In the genomic region with DNA sequence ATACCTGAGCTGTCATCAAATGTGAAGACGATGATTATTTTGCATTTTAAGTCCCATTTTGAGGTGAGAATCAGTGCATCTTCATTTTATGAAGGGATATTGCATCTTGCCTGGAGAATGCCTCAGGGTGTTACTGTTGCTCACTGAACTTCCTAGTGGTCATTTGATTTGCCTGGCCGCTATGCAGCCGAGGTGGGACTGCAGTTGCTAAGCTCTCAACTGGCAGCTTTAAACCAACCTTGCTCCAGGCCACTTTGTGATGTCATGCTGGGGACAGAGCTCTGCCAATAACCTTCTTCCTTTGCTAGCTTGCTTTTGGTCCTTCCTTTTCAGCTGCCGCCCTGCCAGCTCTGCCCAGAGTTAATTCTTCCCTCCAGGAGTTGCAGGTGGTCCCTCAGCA, we compare ENCODE assay signal across 22 cellular contexts.
"Had no signal": no experiment of that assay in that cellular context is flagged by ENCODE, and none has a peak within 500 bp of the region (broad histone marks: within the 10 kb centered on the region; RNA-seq: fewer than 3 reads in every experiment).

No MANE protein-coding gene starts in this region.

- DNase-seq: dermis blood vessel endothelial cell; effector memory CD4-positive, alpha-beta T cell; erythroblast; head of caudate nucleus; kidney; mesenchymal stem cell; midbrain; naive thymus-derived CD4-positive, alpha-beta T cell; occipital lobe; ovary; posterior cingulate gyrus; psoas muscle; right lobe of liver; small intestine; stimulated activated CD4-positive, alpha-beta T cell treated with anti-CD3 and anti-CD28 coated beads, Interleukin-15, amount 100 ng/mL, for 24 hours; stimulated activated CD4-positive, alpha-beta T cell treated with anti-CD3 and anti-CD28 coated beads, Interleukin-2, amount 100 ng/mL, for 48 hours; stimulated activated naive B cell treated with anti-CD40 and anti-IgM and Interleukin-4, amounts not matched to agents 10 μg/mL and 1 μg/mL and 100 μg/mL, for 72 hours; upper lobe of left lung had no signal

- H3K36me3 ChIP-seq: ovary, right lobe of liver, thoracic aorta, tibial nerve, upper lobe of left lung had no signal

- H3K4me1 ChIP-seq: psoas muscle, right lobe of liver, tibial nerve, upper lobe of left lung had no signal

- H3K4me3 ChIP-seq: coronary artery, ovary, psoas muscle, right lobe of liver, thoracic aorta, tibial nerve, upper lobe of left lung had no signal

- H3K27me3 ChIP-seq: ovary, right lobe of liver, tibial nerve, upper lobe of left lung had no signal

- H3K9me3 ChIP-seq: ovary, psoas muscle, right lobe of liver, thoracic aorta, tibial nerve, upper lobe of left lung had no signal

- H3K27ac ChIP-seq: coronary artery, ovary, psoas muscle, right lobe of liver, thoracic aorta, tibial nerve, upper lobe of left lung had no signal

- ATAC-seq: left lobe of liver; naive thymus-derived CD4-positive, alpha-beta T cell; psoas muscle; right lobe of liver; stimulated activated naive B cell treated with anti-CD40 and anti-IgM and Interleukin-4, amounts not matched to agents 10 μg/mL and 1 μg/mL and 100 μg/mL, for 72 hours had no signal
